Comparison of ENCODE assay signal across 1 cellular context in the genomic region with DNA sequence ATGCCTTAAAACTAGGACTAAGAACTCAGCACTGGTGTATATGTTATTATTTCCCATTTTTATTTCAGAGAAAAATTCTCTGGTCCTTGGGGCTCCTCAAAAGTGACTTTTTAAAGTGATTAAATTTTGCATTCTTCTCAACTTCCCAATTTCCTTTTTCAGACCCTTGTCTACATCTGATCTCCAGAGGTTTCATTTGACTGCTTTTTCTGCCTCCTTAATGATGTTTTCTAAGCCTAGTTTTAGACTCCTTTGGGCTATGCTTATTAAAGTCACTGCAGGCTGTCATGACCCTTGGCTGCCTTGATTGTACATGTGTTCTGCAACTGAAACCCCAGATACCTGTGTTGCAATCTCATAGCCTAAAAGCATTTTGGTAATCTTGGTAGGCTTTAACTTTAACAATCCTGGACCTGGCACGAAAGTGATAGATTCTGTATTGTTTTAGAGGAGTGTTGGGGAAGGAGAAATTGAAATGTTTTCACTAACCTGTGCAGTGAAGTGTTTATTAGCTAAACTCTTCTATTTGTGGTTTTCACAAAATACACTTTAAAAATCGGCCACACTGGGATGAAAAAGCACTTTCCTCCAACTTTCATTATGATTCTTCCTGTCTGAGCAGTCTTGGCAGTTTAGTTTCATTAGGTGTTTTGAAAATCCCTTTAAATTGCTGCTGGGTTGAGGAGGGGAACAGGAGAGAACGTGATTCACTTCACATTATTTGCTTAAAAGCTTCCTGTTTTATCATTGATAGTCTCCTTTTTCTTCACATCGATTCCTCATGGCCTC.
TF ChIP-seq lines count a peak whose summit lies in the region.

No MANE protein-coding gene starts in this region.

TF ChIP-seq in HEK293, 187 proteins besides CTCF, POLR2A, EP300 and RAD21:
- TF ChIP-seq, protein P1, sequence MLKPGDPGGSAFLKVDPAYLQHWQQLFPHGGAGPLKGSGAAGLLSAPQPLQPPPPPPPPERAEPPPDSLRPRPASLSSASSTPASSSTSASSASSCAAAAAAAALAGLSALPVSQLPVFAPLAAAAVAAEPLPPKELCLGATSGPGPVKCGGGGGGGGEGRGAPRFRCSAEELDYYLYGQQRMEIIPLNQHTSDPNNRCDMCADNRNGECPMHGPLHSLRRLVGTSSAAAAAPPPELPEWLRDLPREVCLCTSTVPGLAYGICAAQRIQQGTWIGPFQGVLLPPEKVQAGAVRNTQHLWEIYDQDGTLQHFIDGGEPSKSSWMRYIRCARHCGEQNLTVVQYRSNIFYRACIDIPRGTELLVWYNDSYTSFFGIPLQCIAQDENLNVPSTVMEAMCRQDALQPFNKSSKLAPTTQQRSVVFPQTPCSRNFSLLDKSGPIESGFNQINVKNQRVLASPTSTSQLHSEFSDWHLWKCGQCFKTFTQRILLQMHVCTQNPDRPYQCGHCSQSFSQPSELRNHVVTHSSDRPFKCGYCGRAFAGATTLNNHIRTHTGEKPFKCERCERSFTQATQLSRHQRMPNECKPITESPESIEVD (tag by site-specific recombination; IDR thresholded peaks at IDR 0.05) = peak; percentile 56
- TF ChIP-seq ZNF423 (tag by site-specific recombination; IDR thresholded peaks at IDR 0.05) (no peak), ZBTB17 (tag by site-specific recombination; IDR thresholded peaks at IDR 0.05) (no peak), ZNF155 (tag by site-specific recombination; IDR thresholded peaks at IDR 0.05) (no peak), HOXA7 (CRISPR knock-in tag; IDR thresholded peaks at IDR 0.05; ENCODE audit: borderline replicate concordance) (no peak), ZNF324 (tag by site-specific recombination; IDR thresholded peaks at IDR 0.05) (no peak), HOXD13 (CRISPR knock-in tag; IDR thresholded peaks at IDR 0.05; ENCODE audit: borderline replicate concordance) (no peak), ZNF600 (tag by site-specific recombination; IDR thresholded peaks at IDR 0.05) (0 out of 2 replicates have a peak, but pooled peaks have one; percentile 40), ZNF248 (tag by site-specific recombination; IDR thresholded peaks at IDR 0.05) (no peak), ZNF658 (tag by site-specific recombination; IDR thresholded peaks at IDR 0.05) (no peak), ZNF214 (tag by site-specific recombination; IDR thresholded peaks at IDR 0.05; ENCODE audit: borderline replicate concordance) (no peak), ZNF174 (tag by site-specific recombination; IDR thresholded peaks at IDR 0.05) (no peak), ZBTB8A (tag by site-specific recombination; IDR thresholded peaks at IDR 0.05) (no peak), BCL11B (tag by site-specific recombination; IDR thresholded peaks at IDR 0.05; ENCODE audit: low read depth) (no peak), PRDM1 (tag by site-specific recombination; IDR thresholded peaks at IDR 0.05) (peak; percentile 91), ZNF473 (tag by site-specific recombination; IDR thresholded peaks at IDR 0.05) (no peak), SCRT1 (tag by site-specific recombination; IDR thresholded peaks at IDR 0.05; ENCODE audit: borderline replicate concordance) (no peak), ZNF274 (IDR thresholded peaks at IDR 0.05; ENCODE audit: low read length) (no peak), ZNF274 (tag by site-specific recombination; IDR thresholded peaks at IDR 0.05; ENCODE audit: borderline replicate concordance) (no peak), ZNF426 (tag by site-specific recombination; IDR thresholded peaks at IDR 0.05) (no peak), KLF1 (tag by site-specific recombination; IDR thresholded peaks at IDR 0.05) (no peak)
- TF ChIP-seq, protein P2, sequence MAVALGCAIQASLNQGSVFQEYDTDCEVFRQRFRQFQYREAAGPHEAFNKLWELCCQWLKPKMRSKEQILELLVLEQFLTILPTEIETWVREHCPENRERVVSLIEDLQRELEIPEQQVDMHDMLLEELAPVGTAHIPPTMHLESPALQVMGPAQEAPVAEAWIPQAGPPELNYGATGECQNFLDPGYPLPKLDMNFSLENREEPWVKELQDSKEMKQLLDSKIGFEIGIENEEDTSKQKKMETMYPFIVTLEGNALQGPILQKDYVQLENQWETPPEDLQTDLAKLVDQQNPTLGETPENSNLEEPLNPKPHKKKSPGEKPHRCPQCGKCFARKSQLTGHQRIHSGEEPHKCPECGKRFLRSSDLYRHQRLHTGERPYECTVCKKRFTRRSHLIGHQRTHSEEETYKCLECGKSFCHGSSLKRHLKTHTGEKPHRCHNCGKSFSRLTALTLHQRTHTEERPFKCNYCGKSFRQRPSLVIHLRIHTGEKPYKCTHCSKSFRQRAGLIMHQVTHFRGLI (tag by site-specific recombination; IDR thresholded peaks at IDR 0.05) = no peak
- TF ChIP-seq, protein P3, sequence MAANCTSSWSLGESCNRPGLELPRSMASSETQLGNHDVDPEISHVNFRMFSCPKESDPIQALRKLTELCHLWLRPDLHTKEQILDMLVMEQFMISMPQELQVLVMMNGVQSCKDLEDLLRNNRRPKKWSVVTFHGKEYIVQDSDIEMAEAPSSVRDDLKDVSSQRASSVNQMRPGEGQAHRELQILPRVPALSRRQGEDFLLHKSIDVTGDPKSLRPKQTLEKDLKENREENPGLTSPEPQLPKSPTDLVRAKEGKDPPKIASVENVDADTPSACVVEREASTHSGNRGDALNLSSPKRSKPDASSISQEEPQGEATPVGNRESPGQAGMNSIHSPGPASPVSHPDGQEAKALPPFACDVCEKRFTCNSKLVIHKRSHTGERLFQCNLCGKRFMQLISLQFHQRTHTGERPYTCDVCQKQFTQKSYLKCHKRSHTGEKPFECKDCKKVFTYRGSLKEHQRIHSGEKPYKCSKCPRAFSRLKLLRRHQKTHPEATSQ (tag by site-specific recombination; IDR thresholded peaks at IDR 0.05) = no peak
- TF ChIP-seq, protein P4, sequence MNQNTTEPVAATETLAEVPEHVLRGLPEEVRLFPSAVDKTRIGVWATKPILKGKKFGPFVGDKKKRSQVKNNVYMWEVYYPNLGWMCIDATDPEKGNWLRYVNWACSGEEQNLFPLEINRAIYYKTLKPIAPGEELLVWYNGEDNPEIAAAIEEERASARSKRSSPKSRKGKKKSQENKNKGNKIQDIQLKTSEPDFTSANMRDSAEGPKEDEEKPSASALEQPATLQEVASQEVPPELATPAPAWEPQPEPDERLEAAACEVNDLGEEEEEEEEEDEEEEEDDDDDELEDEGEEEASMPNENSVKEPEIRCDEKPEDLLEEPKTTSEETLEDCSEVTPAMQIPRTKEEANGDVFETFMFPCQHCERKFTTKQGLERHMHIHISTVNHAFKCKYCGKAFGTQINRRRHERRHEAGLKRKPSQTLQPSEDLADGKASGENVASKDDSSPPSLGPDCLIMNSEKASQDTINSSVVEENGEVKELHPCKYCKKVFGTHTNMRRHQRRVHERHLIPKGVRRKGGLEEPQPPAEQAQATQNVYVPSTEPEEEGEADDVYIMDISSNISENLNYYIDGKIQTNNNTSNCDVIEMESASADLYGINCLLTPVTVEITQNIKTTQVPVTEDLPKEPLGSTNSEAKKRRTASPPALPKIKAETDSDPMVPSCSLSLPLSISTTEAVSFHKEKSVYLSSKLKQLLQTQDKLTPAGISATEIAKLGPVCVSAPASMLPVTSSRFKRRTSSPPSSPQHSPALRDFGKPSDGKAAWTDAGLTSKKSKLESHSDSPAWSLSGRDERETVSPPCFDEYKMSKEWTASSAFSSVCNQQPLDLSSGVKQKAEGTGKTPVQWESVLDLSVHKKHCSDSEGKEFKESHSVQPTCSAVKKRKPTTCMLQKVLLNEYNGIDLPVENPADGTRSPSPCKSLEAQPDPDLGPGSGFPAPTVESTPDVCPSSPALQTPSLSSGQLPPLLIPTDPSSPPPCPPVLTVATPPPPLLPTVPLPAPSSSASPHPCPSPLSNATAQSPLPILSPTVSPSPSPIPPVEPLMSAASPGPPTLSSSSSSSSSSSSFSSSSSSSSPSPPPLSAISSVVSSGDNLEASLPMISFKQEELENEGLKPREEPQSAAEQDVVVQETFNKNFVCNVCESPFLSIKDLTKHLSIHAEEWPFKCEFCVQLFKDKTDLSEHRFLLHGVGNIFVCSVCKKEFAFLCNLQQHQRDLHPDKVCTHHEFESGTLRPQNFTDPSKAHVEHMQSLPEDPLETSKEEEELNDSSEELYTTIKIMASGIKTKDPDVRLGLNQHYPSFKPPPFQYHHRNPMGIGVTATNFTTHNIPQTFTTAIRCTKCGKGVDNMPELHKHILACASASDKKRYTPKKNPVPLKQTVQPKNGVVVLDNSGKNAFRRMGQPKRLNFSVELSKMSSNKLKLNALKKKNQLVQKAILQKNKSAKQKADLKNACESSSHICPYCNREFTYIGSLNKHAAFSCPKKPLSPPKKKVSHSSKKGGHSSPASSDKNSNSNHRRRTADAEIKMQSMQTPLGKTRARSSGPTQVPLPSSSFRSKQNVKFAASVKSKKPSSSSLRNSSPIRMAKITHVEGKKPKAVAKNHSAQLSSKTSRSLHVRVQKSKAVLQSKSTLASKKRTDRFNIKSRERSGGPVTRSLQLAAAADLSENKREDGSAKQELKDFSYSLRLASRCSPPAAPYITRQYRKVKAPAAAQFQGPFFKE (tag by site-specific recombination; IDR thresholded peaks at IDR 0.05; ENCODE audit: borderline replicate concordance) = no peak
- TF ChIP-seq, protein P5, sequence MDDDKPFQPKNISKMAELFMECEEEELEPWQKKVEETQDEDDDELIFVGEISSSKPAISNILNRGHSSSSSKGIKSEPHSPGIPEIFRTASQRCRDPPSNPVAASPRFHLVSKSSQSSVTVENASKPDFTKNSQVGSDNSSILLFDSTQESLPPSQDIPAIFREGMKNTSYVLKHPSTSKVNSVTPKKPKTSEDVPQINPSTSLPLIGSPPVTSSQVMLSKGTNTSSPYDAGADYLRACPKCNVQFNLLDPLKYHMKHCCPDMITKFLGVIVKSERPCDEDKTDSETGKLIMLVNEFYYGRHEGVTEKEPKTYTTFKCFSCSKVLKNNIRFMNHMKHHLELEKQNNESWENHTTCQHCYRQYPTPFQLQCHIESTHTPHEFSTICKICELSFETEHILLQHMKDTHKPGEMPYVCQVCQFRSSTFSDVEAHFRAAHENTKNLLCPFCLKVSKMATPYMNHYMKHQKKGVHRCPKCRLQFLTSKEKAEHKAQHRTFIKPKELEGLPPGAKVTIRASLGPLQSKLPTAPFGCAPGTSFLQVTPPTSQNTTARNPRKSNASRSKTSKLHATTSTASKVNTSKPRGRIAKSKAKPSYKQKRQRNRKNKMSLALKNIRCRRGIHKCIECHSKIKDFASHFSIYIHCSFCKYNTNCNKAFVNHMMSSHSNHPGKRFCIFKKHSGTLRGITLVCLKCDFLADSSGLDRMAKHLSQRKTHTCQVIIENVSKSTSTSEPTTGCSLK (tag by site-specific recombination; IDR thresholded peaks at IDR 0.05) = no peak
- TF ChIP-seq, protein P6, sequence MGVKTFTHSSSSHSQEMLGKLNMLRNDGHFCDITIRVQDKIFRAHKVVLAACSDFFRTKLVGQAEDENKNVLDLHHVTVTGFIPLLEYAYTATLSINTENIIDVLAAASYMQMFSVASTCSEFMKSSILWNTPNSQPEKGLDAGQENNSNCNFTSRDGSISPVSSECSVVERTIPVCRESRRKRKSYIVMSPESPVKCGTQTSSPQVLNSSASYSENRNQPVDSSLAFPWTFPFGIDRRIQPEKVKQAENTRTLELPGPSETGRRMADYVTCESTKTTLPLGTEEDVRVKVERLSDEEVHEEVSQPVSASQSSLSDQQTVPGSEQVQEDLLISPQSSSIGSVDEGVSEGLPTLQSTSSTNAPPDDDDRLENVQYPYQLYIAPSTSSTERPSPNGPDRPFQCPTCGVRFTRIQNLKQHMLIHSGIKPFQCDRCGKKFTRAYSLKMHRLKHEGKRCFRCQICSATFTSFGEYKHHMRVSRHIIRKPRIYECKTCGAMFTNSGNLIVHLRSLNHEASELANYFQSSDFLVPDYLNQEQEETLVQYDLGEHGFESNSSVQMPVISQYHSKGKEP (tag by site-specific recombination; IDR thresholded peaks at IDR 0.05) = 0 out of 2 replicates have a peak, but pooled peaks have one; percentile 6
- TF ChIP-seq, protein P7, sequence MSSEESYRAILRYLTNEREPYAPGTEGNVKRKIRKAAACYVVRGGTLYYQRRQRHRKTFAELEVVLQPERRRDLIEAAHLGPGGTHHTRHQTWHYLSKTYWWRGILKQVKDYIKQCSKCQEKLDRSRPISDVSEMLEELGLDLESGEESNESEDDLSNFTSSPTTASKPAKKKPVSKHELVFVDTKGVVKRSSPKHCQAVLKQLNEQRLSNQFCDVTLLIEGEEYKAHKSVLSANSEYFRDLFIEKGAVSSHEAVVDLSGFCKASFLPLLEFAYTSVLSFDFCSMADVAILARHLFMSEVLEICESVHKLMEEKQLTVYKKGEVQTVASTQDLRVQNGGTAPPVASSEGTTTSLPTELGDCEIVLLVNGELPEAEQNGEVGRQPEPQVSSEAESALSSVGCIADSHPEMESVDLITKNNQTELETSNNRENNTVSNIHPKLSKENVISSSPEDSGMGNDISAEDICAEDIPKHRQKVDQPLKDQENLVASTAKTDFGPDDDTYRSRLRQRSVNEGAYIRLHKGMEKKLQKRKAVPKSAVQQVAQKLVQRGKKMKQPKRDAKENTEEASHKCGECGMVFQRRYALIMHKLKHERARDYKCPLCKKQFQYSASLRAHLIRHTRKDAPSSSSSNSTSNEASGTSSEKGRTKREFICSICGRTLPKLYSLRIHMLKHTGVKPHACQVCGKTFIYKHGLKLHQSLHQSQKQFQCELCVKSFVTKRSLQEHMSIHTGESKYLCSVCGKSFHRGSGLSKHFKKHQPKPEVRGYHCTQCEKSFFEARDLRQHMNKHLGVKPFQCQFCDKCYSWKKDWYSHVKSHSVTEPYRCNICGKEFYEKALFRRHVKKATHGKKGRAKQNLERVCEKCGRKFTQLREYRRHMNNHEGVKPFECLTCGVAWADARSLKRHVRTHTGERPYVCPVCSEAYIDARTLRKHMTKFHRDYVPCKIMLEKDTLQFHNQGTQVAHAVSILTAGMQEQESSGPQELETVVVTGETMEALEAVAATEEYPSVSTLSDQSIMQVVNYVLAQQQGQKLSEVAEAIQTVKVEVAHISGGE (tag by site-specific recombination; conservative IDR thresholded peaks at IDR 0.05; ENCODE audit: low read depth) = no peak
- TF ChIP-seq, protein P8, sequence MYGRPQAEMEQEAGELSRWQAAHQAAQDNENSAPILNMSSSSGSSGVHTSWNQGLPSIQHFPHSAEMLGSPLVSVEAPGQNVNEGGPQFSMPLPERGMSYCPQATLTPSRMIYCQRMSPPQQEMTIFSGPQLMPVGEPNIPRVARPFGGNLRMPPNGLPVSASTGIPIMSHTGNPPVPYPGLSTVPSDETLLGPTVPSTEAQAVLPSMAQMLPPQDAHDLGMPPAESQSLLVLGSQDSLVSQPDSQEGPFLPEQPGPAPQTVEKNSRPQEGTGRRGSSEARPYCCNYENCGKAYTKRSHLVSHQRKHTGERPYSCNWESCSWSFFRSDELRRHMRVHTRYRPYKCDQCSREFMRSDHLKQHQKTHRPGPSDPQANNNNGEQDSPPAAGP (tag by site-specific recombination; IDR thresholded peaks at IDR 0.05) = no peak
TF ChIP-seq in HEK293: peak in this region for 4.
